In the genomic region with DNA sequence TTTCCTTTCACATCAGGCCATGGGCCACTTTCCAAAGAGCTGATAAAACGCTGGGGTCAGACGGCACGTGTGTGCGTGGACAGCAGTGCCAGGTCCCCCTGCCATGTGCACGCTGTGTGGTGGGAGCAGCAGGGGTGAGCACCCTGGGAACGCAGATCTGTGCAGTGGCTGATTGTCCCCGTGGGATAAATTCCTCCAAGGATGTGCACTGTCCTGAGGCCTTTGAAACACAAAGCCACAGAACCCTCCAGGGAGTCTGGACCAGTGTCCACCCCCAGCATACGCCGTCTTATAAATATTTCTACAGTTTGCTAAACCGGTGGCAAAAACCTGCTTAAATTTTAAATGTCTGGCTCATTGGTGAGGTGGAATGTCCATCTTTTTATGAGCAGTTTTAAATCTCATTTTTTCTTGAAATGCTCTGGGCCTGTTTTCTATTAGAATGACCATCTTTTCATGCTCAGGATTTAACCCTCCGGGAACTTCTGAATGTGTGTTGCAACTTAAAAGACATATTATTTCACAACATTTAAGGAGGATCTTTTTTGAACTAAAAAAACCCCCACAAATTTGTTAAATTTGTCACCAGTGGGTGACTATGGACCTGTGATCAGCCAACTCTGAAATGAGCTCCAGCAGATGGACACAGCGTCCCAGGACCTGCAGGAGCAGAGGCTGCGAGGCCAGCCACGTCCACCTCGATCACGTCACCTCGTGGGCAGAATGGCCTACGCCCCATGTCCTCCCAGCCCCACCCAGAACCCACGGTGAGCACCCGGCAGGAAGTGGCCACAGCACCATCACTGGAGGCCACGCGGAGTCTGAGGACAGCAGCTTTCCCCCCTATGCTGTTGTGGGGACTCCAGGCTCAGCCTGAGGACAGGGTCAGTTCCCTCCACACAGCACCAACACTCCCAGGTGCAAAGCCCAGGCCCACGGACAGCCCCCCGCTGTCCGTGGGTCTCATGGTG, we compare ENCODE assay signal across 8 cellular contexts.
DNase-seq lines count a peak whose midpoint lies in the region; ATAC-seq and TF ChIP-seq lines count a peak whose summit lies in the region.

No MANE protein-coding gene starts in this region.

- peak overlapping the region; percentile 22 for H3K4me3 ChIP-seq in retinal pigment epithelial cell (ENCODE audit: low read length)

- no peaks in the 10 kb centered on the region for H3K9me3 Mint-ChIP-seq in activated T-cell treated with anti-CD3 and anti-CD28 coated beads, Interleukin-2, amount 50 U/mL, for 4 hours

- H3K4me3 Mint-ChIP-seq in activated T-cell treated with anti-CD3 and anti-CD28 coated beads, Interleukin-2, amount 50 U/mL, for 4 hours: peak overlapping the region; percentile 76

- intact Hi-C loops in Right ventricle myocardium inferior (cut with DNase I): loop anchor here (2.0 kb wide), 1 partner anchor 67 kb away; no protein-coding TSS in a partner anchor

- H3K36me3 Mint-ChIP-seq in activated T-cell treated with anti-CD3 and anti-CD28 coated beads, Interleukin-2, amount 50 U/mL, for 4 hours (ENCODE audit: insufficient read depth): peaks cover 4% of the 10 kb centered on the region

- peak; percentile 26 for DNase-seq in stimulated activated CD4-positive, alpha-beta T cell treated with anti-CD3 and anti-CD28 coated beads, Interleukin-4, amount 100 ng/mL, for 1 hour
- DNase-seq in stimulated activated CD4-positive, alpha-beta T cell treated with anti-CD3 and anti-CD28 coated beads, Interleukin-4, amount 100 ng/mL, for 24 hours: no peak
- DNase-seq in activated T-cell treated with anti-CD3 and anti-CD28 coated beads, Interleukin-2, amount 50 U/mL, for 4 hours: no peak
- DNase-seq in Right ventricle myocardium inferior (ENCODE audit: missing footprints): peak; percentile 90
- DNase-seq in retinal pigment epithelial cell (ENCODE audit: low read depth): no peak
- DNase-seq in DMS79 treated with DMSO at 0.1 percent for 48 hours (lab: John Stamatoyannopoulos, UW): no peak
- DNase-seq in GM19238 (ENCODE audit: insufficient read length, low spot score): no peak

- H3K4me1 Mint-ChIP-seq in activated T-cell treated with anti-CD3 and anti-CD28 coated beads, Interleukin-2, amount 50 U/mL, for 4 hours (ENCODE audit: low read depth): peaks cover 65% of the 10 kb centered on the region

- no peaks in the 10 kb centered on the region for H3K27me3 Mint-ChIP-seq in activated T-cell treated with anti-CD3 and anti-CD28 coated beads, Interleukin-2, amount 50 U/mL, for 4 hours (ENCODE audit: low read depth)

- TF ChIP-seq CTCF in retinal pigment epithelial cell (conservative IDR thresholded peaks at IDR 0.05; ENCODE audit: low read depth, low read length): no peak

- ATAC-seq in activated T-cell treated with anti-CD3 and anti-CD28 coated beads, Interleukin-2, amount 50 U/mL, for 4 hours: no peak
- ATAC-seq in Right ventricle myocardium inferior (peak; percentile 24), HG03108 (IDR thresholded peaks at IDR 0.05; ENCODE audit: unreplicated experiment) (no peak)

Comparison
In these comparisons a context has a peak if more than half of its experiments do, and no peak if none do; other contexts are left out.
1. DNase-seq: peak in stimulated activated CD4-positive, alpha-beta T cell treated with anti-CD3 and anti-CD28 coated beads, Interleukin-4, amount 100 ng/mL, for 1 hour (single experiment) and Right ventricle myocardium inferior (single experiment); none in stimulated activated CD4-positive, alpha-beta T cell treated with anti-CD3 and anti-CD28 coated beads, Interleukin-4, amount 100 ng/mL, for 24 hours (single experiment), activated T-cell treated with anti-CD3 and anti-CD28 coated beads, Interleukin-2, amount 50 U/mL, for 4 hours (single experiment), retinal pigment epithelial cell (single experiment), DMS79 treated with DMSO at 0.1 percent for 48 hours (single experiment) and GM19238 (single experiment).